30 cellular contexts compared by ENCODE assay signal in the genomic region with DNA sequence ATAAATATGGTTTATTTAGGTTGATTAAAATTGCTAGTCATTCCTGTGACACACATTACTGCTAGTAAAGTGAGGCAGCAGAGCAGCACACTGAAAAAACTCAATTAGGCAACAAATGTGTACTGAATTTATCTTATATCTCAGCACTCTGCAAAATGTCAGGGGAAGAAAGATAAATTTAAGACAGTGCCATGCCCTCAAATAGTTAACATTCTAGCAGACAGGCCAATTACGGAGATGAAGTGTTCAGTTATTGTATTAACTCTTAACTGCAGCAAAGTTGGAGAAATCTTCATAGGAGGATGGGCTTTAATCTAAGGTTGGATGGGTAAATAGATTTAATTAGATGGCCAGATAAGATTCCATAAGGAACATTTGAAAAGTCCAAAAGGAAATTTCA.
"Had no signal": no experiment of that assay in that cellular context is flagged by ENCODE, and none has a peak within 500 bp of the region (broad histone marks: within the 10 kb centered on the region; RNA-seq: fewer than 3 reads in every experiment).

No MANE protein-coding gene starts in this region.

- ATAC-seq: naive thymus-derived CD4-positive, alpha-beta T cell; natural killer cell; psoas muscle; right cardiac atrium; right lobe of liver; stimulated activated effector memory CD8-positive, alpha-beta T cell treated with anti-CD3 and anti-CD28 coated beads, Interleukin-12 subunit alpha, Interleukin-12 subunit beta, amount 100 ng/mL, for 72 hours; stimulated activated naive B cell treated with anti-CD40 and anti-IgM and Interleukin-4, amounts not matched to agents 10 μg/mL and 1 μg/mL and 100 μg/mL, for 72 hours; stimulated activated naive CD8-positive, alpha-beta T cell treated with anti-CD3 and anti-CD28 coated beads, Interleukin-15, amount 100 ng/mL, for 72 hours; stimulated activated naive CD8-positive, alpha-beta T cell treated with anti-CD3 and anti-CD28 coated beads, Interleukin-15, Interleukin-2, amounts not matched to agents 100 U/mL and 50 U/mL, for 24 hours; upper lobe of right lung had no signal

- H3K27ac Mint-ChIP-seq: naive thymus-derived CD4-positive, alpha-beta T cell; progenitor cell of endocrine pancreas; stimulated activated effector memory CD8-positive, alpha-beta T cell treated with anti-CD3 and anti-CD28 coated beads, Interleukin-12 subunit alpha, Interleukin-12 subunit beta, amount 100 ng/mL, for 72 hours; stimulated activated naive B cell treated with anti-CD40 and anti-IgM and Interleukin-4, amounts not matched to agents 10 μg/mL and 1 μg/mL and 100 μg/mL, for 72 hours; stimulated activated naive CD8-positive, alpha-beta T cell treated with anti-CD3 and anti-CD28 coated beads, Interleukin-15, amount 100 ng/mL, for 72 hours; type B pancreatic cell had no signal

- H3K9me3 Mint-ChIP-seq: natural killer cell; stimulated activated effector memory CD8-positive, alpha-beta T cell treated with anti-CD3 and anti-CD28 coated beads, Interleukin-12 subunit alpha, Interleukin-12 subunit beta, amount 100 ng/mL, for 72 hours; stimulated activated naive B cell treated with anti-CD40 and anti-IgM and Interleukin-4, amounts not matched to agents 10 μg/mL and 1 μg/mL and 100 μg/mL, for 72 hours; type B pancreatic cell had no signal

- H3K79me2 ChIP-seq: parathyroid adenoma had no signal

- H3K9me3 ChIP-seq: neutrophil, ovary, psoas muscle, right lobe of liver, sigmoid colon, suprapubic skin, testis, tibial artery, transverse colon, upper lobe of right lung, uterus had no signal

- H3K36me3 ChIP-seq: ovary, right lobe of liver, uterus had no signal

- H2AFZ ChIP-seq: parathyroid adenoma had no signal

- H3K4me1 ChIP-seq: parathyroid adenoma, psoas muscle, right lobe of liver, suprapubic skin, testis, tibial artery, transverse colon, upper lobe of right lung, uterus had no signal

- H3K4me1 Mint-ChIP-seq: naive thymus-derived CD4-positive, alpha-beta T cell; natural killer cell; nephron; neural crest cell; stimulated activated effector memory CD8-positive, alpha-beta T cell treated with anti-CD3 and anti-CD28 coated beads, Interleukin-12 subunit alpha, Interleukin-12 subunit beta, amount 100 ng/mL, for 72 hours; stimulated activated naive B cell treated with anti-CD40 and anti-IgM and Interleukin-4, amounts not matched to agents 10 μg/mL and 1 μg/mL and 100 μg/mL, for 72 hours; stimulated activated naive CD8-positive, alpha-beta T cell treated with anti-CD3 and anti-CD28 coated beads, Interleukin-15, amount 100 ng/mL, for 72 hours had no signal

- H3K27me3 Mint-ChIP-seq: naive thymus-derived CD4-positive, alpha-beta T cell; progenitor cell of endocrine pancreas; stimulated activated naive B cell treated with anti-CD40 and anti-IgM and Interleukin-4, amounts not matched to agents 10 μg/mL and 1 μg/mL and 100 μg/mL, for 72 hours; stimulated activated naive CD8-positive, alpha-beta T cell treated with anti-CD3 and anti-CD28 coated beads, Interleukin-15, amount 100 ng/mL, for 72 hours; type B pancreatic cell had no signal

- H3K4me3 ChIP-seq: ovary, psoas muscle, right lobe of liver, sigmoid colon, suprapubic skin, testis, tibial artery, transverse colon, upper lobe of right lung, uterus had no signal

- DNase-seq: naive thymus-derived CD4-positive, alpha-beta T cell; natural killer cell; ovary; posterior cingulate gyrus; psoas muscle; right cardiac atrium; right lobe of liver; sigmoid colon; small intestine; stimulated activated CD4-positive, alpha-beta T cell treated with anti-CD3 and anti-CD28 coated beads, Interleukin-15, amount 100 ng/mL, for 24 hours; stimulated activated CD4-positive, alpha-beta T cell treated with anti-CD3 and anti-CD28 coated beads, Interleukin-2, amount 100 ng/mL, for 24 hours; stimulated activated CD4-positive, alpha-beta T cell treated with anti-CD3 and anti-CD28 coated beads, Interleukin-2, amount 100 ng/mL, for 48 hours; stimulated activated CD4-positive, alpha-beta T cell treated with anti-CD3 and anti-CD28 coated beads, Interleukin-4, amount 100 ng/mL, for 24 hours; stimulated activated naive B cell treated with anti-CD40 and anti-IgM and Interleukin-4, amounts not matched to agents 10 μg/mL and 1 μg/mL and 100 μg/mL, for 72 hours; stimulated activated naive CD8-positive, alpha-beta T cell treated with anti-CD3 and anti-CD28 coated beads, Interleukin-15, amount 100 ng/mL, for 72 hours; stimulated activated naive CD8-positive, alpha-beta T cell treated with anti-CD3 and anti-CD28 coated beads, Interleukin-15, Interleukin-2, amounts not matched to agents 100 U/mL and 50 U/mL, for 24 hours; substantia nigra; testis; tibial artery; transverse colon; upper lobe of right lung; uterus had no signal

- H3K27me3 ChIP-seq: neutrophil, right lobe of liver, sigmoid colon, suprapubic skin, testis, tibial artery, transverse colon, upper lobe of right lung, uterus had no signal

- H3K9ac ChIP-seq: parathyroid adenoma had no signal

- H3K27ac ChIP-seq: neutrophil, ovary, parathyroid adenoma, psoas muscle, right lobe of liver, sigmoid colon, suprapubic skin, testis, tibial artery, transverse colon, upper lobe of right lung, uterus had no signal

- H3K4me3 Mint-ChIP-seq: naive thymus-derived CD4-positive, alpha-beta T cell; natural killer cell; nephron; neural crest cell; stimulated activated effector memory CD8-positive, alpha-beta T cell treated with anti-CD3 and anti-CD28 coated beads, Interleukin-12 subunit alpha, Interleukin-12 subunit beta, amount 100 ng/mL, for 72 hours; stimulated activated naive B cell treated with anti-CD40 and anti-IgM and Interleukin-4, amounts not matched to agents 10 μg/mL and 1 μg/mL and 100 μg/mL, for 72 hours; stimulated activated naive CD8-positive, alpha-beta T cell treated with anti-CD3 and anti-CD28 coated beads, Interleukin-15, amount 100 ng/mL, for 72 hours; type B pancreatic cell had no signal
